In genomic region chr15:56731571-56731970, GRCh38 we compare ENCODE assay signal across 1 cellular context.
TF ChIP-seq lines count a peak whose summit lies in the region.

No MANE protein-coding gene starts in this region.

TF ChIP-seq in WTC11, 78 proteins besides CTCF, POLR2A, EP300 and RAD21 (continued from another document):
- TF ChIP-seq, protein P1, sequence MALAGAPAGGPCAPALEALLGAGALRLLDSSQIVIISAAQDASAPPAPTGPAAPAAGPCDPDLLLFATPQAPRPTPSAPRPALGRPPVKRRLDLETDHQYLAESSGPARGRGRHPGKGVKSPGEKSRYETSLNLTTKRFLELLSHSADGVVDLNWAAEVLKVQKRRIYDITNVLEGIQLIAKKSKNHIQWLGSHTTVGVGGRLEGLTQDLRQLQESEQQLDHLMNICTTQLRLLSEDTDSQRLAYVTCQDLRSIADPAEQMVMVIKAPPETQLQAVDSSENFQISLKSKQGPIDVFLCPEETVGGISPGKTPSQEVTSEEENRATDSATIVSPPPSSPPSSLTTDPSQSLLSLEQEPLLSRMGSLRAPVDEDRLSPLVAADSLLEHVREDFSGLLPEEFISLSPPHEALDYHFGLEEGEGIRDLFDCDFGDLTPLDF (CRISPR knock-in tag; IDR thresholded peaks at IDR 0.05), result no peak
